9 cellular contexts compared by ENCODE assay signal in the genomic region with DNA sequence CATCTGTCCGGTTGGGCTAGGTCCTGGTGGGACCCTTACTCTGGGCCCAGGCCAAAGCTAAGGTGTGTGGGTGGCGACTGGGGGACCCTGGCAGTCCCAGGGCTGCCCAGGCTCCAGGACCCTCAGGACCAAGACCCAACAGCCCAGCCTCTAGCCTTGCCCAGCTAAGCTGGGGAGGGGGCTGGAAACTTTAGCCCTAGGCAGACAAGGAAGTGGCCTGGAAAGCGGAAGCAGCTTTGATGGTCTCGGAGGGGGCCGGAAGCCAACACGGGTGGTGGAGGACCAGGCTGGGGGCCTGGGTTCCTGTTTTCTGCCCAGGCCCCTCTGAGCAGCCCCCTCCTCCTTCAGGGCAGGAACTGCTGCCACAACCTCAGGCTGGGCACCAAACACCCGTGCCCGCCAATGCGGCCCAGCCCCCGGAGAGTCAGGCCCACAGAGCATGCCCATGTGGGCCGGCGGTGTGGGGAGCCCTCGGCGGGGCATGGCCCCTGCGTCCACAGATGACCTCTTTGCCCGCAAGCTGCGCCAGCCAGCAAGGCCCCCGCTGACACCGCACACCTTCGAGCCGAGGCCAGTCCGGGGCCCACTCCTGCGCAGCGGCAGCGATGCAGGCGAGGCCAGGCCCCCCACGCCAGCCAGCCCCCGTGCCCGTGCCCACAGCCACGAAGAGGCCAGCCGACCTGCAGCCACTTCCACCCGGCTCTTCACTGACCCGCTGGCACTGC. TPM values are rescaled to one million over a fixed set of nuclear protein-coding genes. Genes with fewer than 3 reads are reported as not detected.
DNase-seq lines count a peak whose midpoint lies in the region; ATAC-seq and TF ChIP-seq lines count a peak whose summit lies in the region.
"Had no signal": no experiment of that assay in that cellular context is flagged by ENCODE, and none has a peak within 500 bp of the region (broad histone marks: within the 10 kb centered on the region; RNA-seq: fewer than 3 reads in every experiment).

No MANE protein-coding gene starts in this region.

- dilution Hi-C loops in mammary epithelial cell (cut with HindIII; ENCODE audit: low sequenced_read_pairs) = no loop called here

- H3K27me3 ChIP-seq in breast epithelium (no peaks in the 10 kb centered on the region), mammary epithelial cell (ENCODE audit: insufficient read depth, low read length) (no peaks in the 10 kb centered on the region)

- H4K20me1 ChIP-seq in mammary epithelial cell (ENCODE audit: insufficient read depth, low read length) = no peaks in the 10 kb centered on the region

- TF ChIP-seq POLR2A in breast epithelium (IDR thresholded peaks at IDR 0.05) = no peak

- H3K4me3 ChIP-seq in breast epithelium = peak overlapping the region; percentile 26 to 28 (median 27)
- no peak overlapping the region for H3K4me3 ChIP-seq in mammary epithelial cell (replicated peaks in 1 of 3; ENCODE audit: insufficient read depth in 1 of 3, low read depth in 2 of 3, low read length in 3 of 3)
- peak overlapping the region; percentile 21 for H3K4me3 ChIP-seq in urinary bladder (ENCODE audit: low read depth, low read length)

- no peak overlapping the region for H2AFZ ChIP-seq in mammary epithelial cell (ENCODE audit: low read depth, low read length)

- intact Hi-C loops in breast epithelium (cut with DNase I; ENCODE audit: low total_unique reads) = no loop called here
- intact Hi-C loops in mammary epithelial cell (cut with micrococcal nuclease) = no loop called here

- peak overlapping the region; percentile 56 to 80 for H3K27ac ChIP-seq in breast epithelium
- no peak overlapping the region for H3K27ac ChIP-seq in mammary epithelial cell (ENCODE audit: insufficient read depth, low read depth, low read length)
- H3K27ac ChIP-seq in urinary bladder (ENCODE audit: low read depth) = no peak overlapping the region
- H3K27ac ChIP-seq: KMS-11 had no signal

- in situ Hi-C loops in mammary epithelial cell (cut with MboI; ENCODE audit: low sequenced_read_pairs in 2 of 2) = no loop called here

- no peaks in the 10 kb centered on the region for H3K9me3 ChIP-seq in breast epithelium
- no peaks in the 10 kb centered on the region for H3K9me3 ChIP-seq in mammary epithelial cell (replicated peaks; ENCODE audit: insufficient read depth, low read length)

- no TSS peak for BruUV-seq in mammary epithelial cell (replicated peaks; lab: Mats Ljungman, UMichigan)

- TF ChIP-seq CTCF in breast epithelium (IDR thresholded peaks at IDR 0.05) (no peak), mammary epithelial cell (conservative IDR thresholded peaks at IDR 0.05 in 1 of 2, IDR thresholded peaks at IDR 0.05 in 1 of 2; ENCODE audit: extremely low read depth in 1 of 2, insufficient read depth in 1 of 2, low read depth in 1 of 2, low read length in 2 of 2) (no peak)

- H3K79me2 ChIP-seq in mammary epithelial cell (ENCODE audit: insufficient read depth, low read length) = no peaks in the 10 kb centered on the region

- DNase-seq in breast epithelium (ENCODE audit: low spot score in 2 of 2) (no peak), mammary epithelial cell (no peak), left kidney (ENCODE audit: low read depth, low spot score) (peak; percentile 11), LoVo (ENCODE audit: low spot score) (no peak)
- peak; percentile 41 for DNase-seq in activated naive CD4-positive, alpha-beta T cell treated with Interleukin-2 at 50 U/mL for 16 hours

- no peak overlapping the region for H3K4me2 ChIP-seq in mammary epithelial cell (ENCODE audit: insufficient read depth, low read depth, low read length)
- H3K4me2 ChIP-seq: KMS-11 had no signal

- H3K9ac ChIP-seq in mammary epithelial cell (ENCODE audit: insufficient read depth, low read length) = no peak overlapping the region
- H3K9ac ChIP-seq: KMS-11 had no signal

- 89% methylated on average over 16 of the region's 33 CpGs for WGBS in mammary epithelial cell (ENCODE audit: low coverage, missing lambda C conversion rate)
- 78% methylated on average over 33 of the region's 33 CpGs for WGBS in urinary bladder

- CTCF ChIA-PET in mammary epithelial cell (lab: Charles Lee; ENCODE audit: low non-redundant PET) = no interaction called here

- H3K36me3 ChIP-seq in breast epithelium = peaks cover under 1% of the 10 kb centered on the region
- H3K36me3 ChIP-seq in mammary epithelial cell (ENCODE audit: insufficient read depth, low read length) = peaks cover 1% of the 10 kb centered on the region
- H3K36me3 ChIP-seq in urinary bladder (ENCODE audit: insufficient read depth) = no peaks in the 10 kb centered on the region

- H3K4me1 ChIP-seq in breast epithelium = peaks cover 8 to 12% of the 10 kb centered on the region in 2 donors
- peaks cover 16% of the 10 kb centered on the region for H3K4me1 ChIP-seq in mammary epithelial cell (ENCODE audit: insufficient read depth, low read length)
- no peaks in the 10 kb centered on the region for H3K4me1 ChIP-seq in urinary bladder (ENCODE audit: insufficient read depth)

- no peak for ATAC-seq in GM21619 (IDR thresholded peaks at IDR 0.05; ENCODE audit: unreplicated experiment)
- ATAC-seq in GM21786 (IDR thresholded peaks at IDR 0.05; ENCODE audit: unreplicated experiment) = no peak

RNA-seq across cellular contexts. Expression of gene SIPA1, which starts 2.7 kb away (rescaled TPM):
- total RNA-seq in breast epithelium = 10 to 100 TPM; 18.2 to 27.9 (median 25.5) TPM
- total RNA-seq in mammary epithelial cell = 10 to 100 TPM; 13.2 to 16.1 TPM
- 7.5 TPM for polyA plus RNA-seq in mammary epithelial cell
- polyA minus RNA-seq in mammary epithelial cell = 18.7 TPM
- 16.0 TPM for total RNA-seq in urinary bladder
- polyA plus RNA-seq in urinary bladder = 54.0 TPM

RNA-seq across cellular contexts. Expression of gene RELA, which starts 22.1 kb away (rescaled TPM):
- total RNA-seq in breast epithelium (10 to 100 TPM; 45.0 to 57.7 (median 46.2) TPM), mammary epithelial cell (10 to 100 TPM; 23.7 to 79.0 TPM), urinary bladder (18.5 TPM)
- polyA plus RNA-seq in mammary epithelial cell (33.5 TPM), urinary bladder (80.8 TPM)
- 61.3 TPM for polyA minus RNA-seq in mammary epithelial cell

RNA-seq across cellular contexts. Expression of gene PCNX3, which starts 25.1 kb away (rescaled TPM):
- total RNA-seq in breast epithelium (10 to 100 TPM; 13.4 to 21.0 (median 20.1) TPM), mammary epithelial cell (10 to 100 TPM; 29.7 to 46.8 TPM), urinary bladder (8.3 TPM)
- polyA plus RNA-seq in mammary epithelial cell (24.6 TPM), urinary bladder (25.3 TPM)
- polyA minus RNA-seq in mammary epithelial cell = 53.5 TPM

RNA-seq across cellular contexts. Expression of gene MAP3K11, which starts 26.6 kb away (rescaled TPM):
- 10 to 100 TPM; 30.4 to 39.0 (median 36.7) TPM for total RNA-seq in breast epithelium
- 10 to 100 TPM; 29.2 to 52.8 TPM for total RNA-seq in mammary epithelial cell
- polyA plus RNA-seq in mammary epithelial cell = 22.6 TPM
- 46.9 TPM for polyA minus RNA-seq in mammary epithelial cell
- 20.6 TPM for total RNA-seq in urinary bladder
- polyA plus RNA-seq in urinary bladder = 39.7 TPM

RNA-seq across cellular contexts. Expression of gene KCNK7, which starts 45.0 kb away (rescaled TPM):
- 1 to 10 TPM in 1 of 3 donors, under 1 TPM in 2; 0.33 to 2.2 (median 0.80) TPM for total RNA-seq in breast epithelium
- total RNA-seq in mammary epithelial cell = under 1 TPM; 0.17 to 0.24 TPM
- polyA plus RNA-seq in mammary epithelial cell = 0.20 TPM
- 0.57 TPM for polyA minus RNA-seq in mammary epithelial cell
- 0.63 TPM for total RNA-seq in urinary bladder
- 1.2 TPM for polyA plus RNA-seq in urinary bladder

Comparison
In these comparisons a context has a peak if more than half of its experiments do, and no peak if none do; other contexts are left out.
1. H3K27ac ChIP-seq: peak in breast epithelium (2 of 2); none in mammary epithelial cell (single experiment) and urinary bladder (single experiment).
2. H3K4me3 ChIP-seq: peak in breast epithelium (3 of 3) and urinary bladder (single experiment); none in mammary epithelial cell (0 of 3).
3. DNase-seq: peak in activated naive CD4-positive, alpha-beta T cell treated with Interleukin-2 at 50 U/mL for 16 hours (single experiment) and left kidney (single experiment); none in breast epithelium (0 of 2), mammary epithelial cell (single experiment) and LoVo (single experiment).